10 cellular contexts compared by ENCODE assay signal in the genomic region with DNA sequence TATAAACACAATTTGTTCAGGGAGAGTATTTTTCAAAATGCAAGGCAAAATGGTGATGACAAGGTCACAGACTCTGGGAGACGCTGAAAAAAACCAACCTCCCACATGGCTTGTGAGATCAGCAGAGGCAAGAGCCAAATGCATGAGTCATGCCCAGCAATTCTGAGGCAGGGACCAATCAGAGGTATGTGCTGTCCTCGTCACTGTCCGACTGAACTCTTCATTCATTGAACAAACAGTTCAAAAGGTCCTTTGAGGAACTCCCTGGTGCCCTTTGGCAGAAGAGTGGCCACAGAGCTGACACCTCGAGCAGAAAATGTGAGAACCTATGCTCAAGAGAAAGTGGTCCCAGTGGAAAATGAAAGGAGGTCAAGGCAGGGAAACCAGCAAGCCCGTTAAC. TPM values are rescaled to one million over a fixed set of nuclear protein-coding genes. Genes with fewer than 3 reads are reported as not detected.
DNase-seq lines count a peak whose midpoint lies in the region; ATAC-seq and FAIRE-seq lines count a peak whose summit lies in the region.
"Had no signal": no experiment of that assay in that cellular context is flagged by ENCODE, and none has a peak within 500 bp of the region (broad histone marks: within the 10 kb centered on the region; RNA-seq: fewer than 3 reads in every experiment).

No MANE protein-coding gene starts in this region.

- H3K4ac ChIP-seq in mesenchymal stem cell (ENCODE audit: low read depth in 1 of 2, low read length in 2 of 2): no peak overlapping the region

- H3K27me3 ChIP-seq in mesenchymal stem cell (ENCODE audit: control insufficient read depth in 1 of 2, insufficient read depth in 1 of 2, low read length in 2 of 2): no peaks in the 10 kb centered on the region
- H3K27me3 ChIP-seq in aorta (ENCODE audit: control insufficient read depth in 1 of 2, insufficient read depth in 2 of 2, low read length in 1 of 2): no peaks in the 10 kb centered on the region
- H3K27me3 ChIP-seq: BLaER1 had no signal

- no peak overlapping the region for H2BK120ac ChIP-seq in mesenchymal stem cell (ENCODE audit: low read depth, low read length)

- no peak overlapping the region for H4K91ac ChIP-seq in mesenchymal stem cell (ENCODE audit: low read length)

- H3K79me1 ChIP-seq in mesenchymal stem cell (replicated peaks; ENCODE audit: low read length, poor library complexity, severe bottlenecking): peaks cover 7% of the 10 kb centered on the region

- H3K36me3 ChIP-seq in mesenchymal stem cell (ENCODE audit: control insufficient read depth in 1 of 2, insufficient read depth in 2 of 2, low read depth in 1 of 2, low read length in 2 of 2): peaks cover 7 to 45% of the 10 kb centered on the region in 2 experiments
- no peaks in the 10 kb centered on the region for H3K36me3 ChIP-seq in aorta (ENCODE audit: control insufficient read depth in 1 of 2, insufficient read depth in 2 of 2, low read length in 1 of 2)
- H3K36me3 ChIP-seq: BLaER1 had no signal

- no peak overlapping the region for H2BK5ac ChIP-seq in mesenchymal stem cell (ENCODE audit: low read depth, low read length, poor library complexity, severe bottlenecking)

- H3K27ac ChIP-seq in mesenchymal stem cell (ENCODE audit: low read length, poor library complexity, severe bottlenecking) (peak overlapping the region; percentile 72), aorta (ENCODE audit: low read depth in 1 of 2, low read length in 2 of 2) (peak overlapping the region in 1 of 2 donors; percentile 87)
- H3K27ac ChIP-seq: BLaER1, KMS-11 had no signal

- H3K4me1 ChIP-seq in mesenchymal stem cell (ENCODE audit: control insufficient read depth, insufficient read depth, low read depth, low read length) (peaks cover 19% of the 10 kb centered on the region), aorta (ENCODE audit: control insufficient read depth in 1 of 2, insufficient read depth in 2 of 2, low read length in 2 of 2) (peaks cover 9 to 10% of the 10 kb centered on the region in 2 donors)
- H3K4me1 ChIP-seq: BLaER1 had no signal

- H2BK12ac ChIP-seq in mesenchymal stem cell (ENCODE audit: low read length in 2 of 2): no peak overlapping the region

- H3K9me3 ChIP-seq in mesenchymal stem cell (ENCODE audit: control insufficient read depth, low read length) (no peaks in the 10 kb centered on the region), aorta (ENCODE audit: control insufficient read depth, low read length) (no peaks in the 10 kb centered on the region)
- H3K9me3 ChIP-seq: BLaER1 had no signal

- peak overlapping the region in 1 of 2 experiments; percentile 37 for H3K18ac ChIP-seq in mesenchymal stem cell (ENCODE audit: low read depth in 1 of 2, low read length in 2 of 2)

- peak overlapping the region; percentile 40 for H3K9ac ChIP-seq in mesenchymal stem cell (ENCODE audit: low read length)
- H3K9ac ChIP-seq: BLaER1, KMS-11 had no signal

- DNase-seq in Right ventricle myocardium inferior (ENCODE audit: missing footprints) (peak; percentile 67), cardiac septum (ENCODE audit: low spot score) (no peak), mesenchymal stem cell (peak; percentile 98), aorta (peak; percentile 62 to 81), NCI-H2227 treated with DMSO at 0.1 percent for 48 hours (lab: John Stamatoyannopoulos, UW) (no peak)

- no peak overlapping the region for H2BK15ac ChIP-seq in mesenchymal stem cell (ENCODE audit: low read depth, poor library complexity, severe bottlenecking)

- ATAC-seq in Right ventricle myocardium inferior (peak; percentile 95), aorta (ENCODE audit: low FRiP score) (peak; percentile 88), GM21619 (IDR thresholded peaks at IDR 0.05; ENCODE audit: unreplicated experiment) (no peak), GM21825 (IDR thresholded peaks at IDR 0.05; ENCODE audit: unreplicated experiment) (no peak)

- H2AK5ac ChIP-seq in mesenchymal stem cell (ENCODE audit: low read length, severe bottlenecking): peak overlapping the region; percentile 32

- intact Hi-C loops in Right ventricle myocardium inferior (cut with DNase I): loop anchor here (1.0 kb wide), 1 partner anchor 47 kb away; no protein-coding TSS in a partner anchor
- intact Hi-C loops in cardiac septum (cut with DNase I): loop anchor here (5.0 kb wide), 1 partner anchor 46 kb away; no protein-coding TSS in a partner anchor
- intact Hi-C loops in aorta (cut with DNase I): loop anchor here in 1 of 2 donors (5.0 kb wide), 1 partner anchor 46 kb away; no protein-coding TSS in a partner anchor

- H4K8ac ChIP-seq in mesenchymal stem cell (ENCODE audit: low read length): no peak overlapping the region

- H3K4me3 ChIP-seq in mesenchymal stem cell (ENCODE audit: insufficient read depth in 1 of 2, low read depth in 1 of 2, low read length in 2 of 2) (peak overlapping the region in 1 of 2 experiments; percentile 52), aorta (ENCODE audit: low read length in 2 of 2) (peak overlapping the region; percentile 18 to 47)
- H3K4me3 ChIP-seq: BLaER1 had no signal

- FAIRE-seq in endometrium (lab: Jason Lieb, UNC): peak; percentile 87

- H2AFZ ChIP-seq in mesenchymal stem cell (ENCODE audit: low read depth, low read length): no peak overlapping the region

- 8% methylated on average over 4 of the region's 5 CpGs for WGBS in mesenchymal stem cell
- 5 to 6% methylated on average over 5 of the region's 5 CpGs for WGBS in aorta, 2 donors

- H3K23ac ChIP-seq in mesenchymal stem cell (ENCODE audit: low read length in 2 of 2): no peak overlapping the region

- H3K14ac ChIP-seq in mesenchymal stem cell (ENCODE audit: low read length in 2 of 2): no peak overlapping the region

- H3K4me2 ChIP-seq in mesenchymal stem cell (ENCODE audit: low read length, poor library complexity, severe bottlenecking): peak overlapping the region; percentile 27
- H3K4me2 ChIP-seq: BLaER1, KMS-11 had no signal

RNA-seq across cellular contexts. Expression of gene CDH11, which starts 51.0 kb away (rescaled TPM):
- total RNA-seq in Right ventricle myocardium inferior: 8.8 TPM
- total RNA-seq in cardiac septum: 26.1 TPM
- 237 TPM for polyA plus RNA-seq in mesenchymal stem cell (2013, experiment 1 of 2)
- polyA plus RNA-seq in mesenchymal stem cell (2013, experiment 2 of 2): 227 TPM
- total RNA-seq in aorta: 100 to 1,000 TPM in 1 of 2 donors, 10 to 100 TPM in 1; 86.3 to 182 TPM
- 10 to 100 TPM; 11.9 to 17.5 TPM for polyA plus RNA-seq in aorta

Comparison
In these comparisons a context has a peak if more than half of its experiments do, and no peak if none do; other contexts are left out.
1. DNase-seq: peak in Right ventricle myocardium inferior (single experiment), mesenchymal stem cell (single experiment) and aorta (2 of 2); none in cardiac septum (single experiment) and NCI-H2227 treated with DMSO at 0.1 percent for 48 hours (single experiment).
2. ATAC-seq: peak in Right ventricle myocardium inferior (single experiment) and aorta (single experiment); none in GM21619 (single experiment) and GM21825 (single experiment).